ENCODE assay signal across 28 cellular contexts in genomic region chr4:3035674-3036073, GRCh38. TPM values are rescaled to one million over a fixed set of nuclear protein-coding genes. Genes with fewer than 3 reads are reported as not detected.
"Had no signal": no experiment of that assay in that cellular context is flagged by ENCODE, and none has a peak within 500 bp of the region (broad histone marks: within the 10 kb centered on the region; RNA-seq: fewer than 3 reads in every experiment).

No MANE protein-coding gene starts in this region.

- H3K27ac Mint-ChIP-seq: dendritic cell treated with granulocyte-macrophage colony-stimulating factor and Interleukin-4, amounts not matched to agents 40 ng/mL and 50 ng/mL, for 4 days; endodermal cell; natural killer cell; stimulated activated memory B cell treated with anti-CD40 and anti-IgM and Interleukin-4, amounts not matched to agents 10 μg/mL and 1 μg/mL and 100 μg/mL, for 72 hours; type B pancreatic cell had no signal

- H3K27ac ChIP-seq: colonic mucosa, epithelial cell of prostate, gastrocnemius medialis, lower lobe of right lung, prostate gland, right atrium auricular region, skin epidermis, spleen, testis, tibial artery had no signal

- H3K4me3 Mint-ChIP-seq: dendritic cell treated with granulocyte-macrophage colony-stimulating factor and Interleukin-4, amounts not matched to agents 40 ng/mL and 50 ng/mL, for 4 days; endodermal cell; natural killer cell; neural crest cell; stimulated activated memory B cell treated with anti-CD40 and anti-IgM and Interleukin-4, amounts not matched to agents 10 μg/mL and 1 μg/mL and 100 μg/mL, for 72 hours; type B pancreatic cell had no signal

- H3K9me3 ChIP-seq: colonic mucosa, gastrocnemius medialis, lower lobe of right lung, prostate gland, right atrium auricular region, spleen, testis, tibial artery had no signal

- H3K27me3 ChIP-seq: colonic mucosa, gastrocnemius medialis, right atrium auricular region, spleen, testis, tibial artery had no signal

- H3K4me1 ChIP-seq: colonic mucosa, prostate gland, testis had no signal

- FAIRE-seq: keratinocyte had no signal

- H3K36me3 ChIP-seq: colonic mucosa, gastrocnemius medialis, lower lobe of right lung, prostate gland, right atrium auricular region, spleen, tibial artery had no signal

- H3K4me3 ChIP-seq: colonic mucosa, gastrocnemius medialis, lower lobe of right lung, prostate gland, right atrium auricular region, skin epidermis, spleen, testis, tibial artery had no signal

- H3K9me3 Mint-ChIP-seq: dendritic cell treated with granulocyte-macrophage colony-stimulating factor and Interleukin-4, amounts not matched to agents 40 ng/mL and 50 ng/mL, for 4 days; endodermal cell; natural killer cell; neural crest cell; stimulated activated memory B cell treated with anti-CD40 and anti-IgM and Interleukin-4, amounts not matched to agents 10 μg/mL and 1 μg/mL and 100 μg/mL, for 72 hours; type B pancreatic cell had no signal

- ATAC-seq: gastrocnemius medialis; left ventricle myocardium superior; lower lobe of right lung; natural killer cell; stimulated activated memory B cell treated with anti-CD40 and anti-IgM and Interleukin-4, amounts not matched to agents 10 μg/mL and 1 μg/mL and 100 μg/mL, for 72 hours; stimulated activated naive CD8-positive, alpha-beta T cell treated with anti-CD3 and anti-CD28 coated beads, Interleukin-15, Interleukin-2, amounts not matched to agents 100 U/mL and 50 U/mL, for 24 hours had no signal

- H3K36me3 Mint-ChIP-seq: natural killer cell; stimulated activated memory B cell treated with anti-CD40 and anti-IgM and Interleukin-4, amounts not matched to agents 10 μg/mL and 1 μg/mL and 100 μg/mL, for 72 hours; type B pancreatic cell had no signal

- DNase-seq: colonic mucosa; effector CD8-positive, alpha-beta T cell; endodermal cell; foreskin fibroblast; gastrocnemius medialis; left ventricle myocardium superior; lower lobe of right lung; natural killer cell; stimulated activated CD4-positive, alpha-beta T cell treated with anti-CD3 and anti-CD28 coated beads, Interleukin-4, amount 100 ng/mL, for 4 hours; stimulated activated naive CD8-positive, alpha-beta T cell treated with anti-CD3 and anti-CD28 coated beads, Interleukin-15, Interleukin-2, amounts not matched to agents 100 U/mL and 50 U/mL, for 24 hours; substantia nigra; testis; tibial artery had no signal

RNA-seq across cellular contexts. Expression of gene HTT-AS, which starts 38.7 kb away (rescaled TPM):
- total RNA-seq: colonic mucosa, endodermal cell, esophagus mucosa, gastrocnemius medialis, glomerular endothelial cell, left ventricle myocardium superior, lower lobe of right lung, mononuclear cell, natural killer cell, neural crest cell, osteocyte, prostate gland, right atrium auricular region, spleen, testis, urinary bladder had no signal
- polyA plus RNA-seq: keratinocyte, spleen, urinary bladder had no signal
